In the genomic region with DNA sequence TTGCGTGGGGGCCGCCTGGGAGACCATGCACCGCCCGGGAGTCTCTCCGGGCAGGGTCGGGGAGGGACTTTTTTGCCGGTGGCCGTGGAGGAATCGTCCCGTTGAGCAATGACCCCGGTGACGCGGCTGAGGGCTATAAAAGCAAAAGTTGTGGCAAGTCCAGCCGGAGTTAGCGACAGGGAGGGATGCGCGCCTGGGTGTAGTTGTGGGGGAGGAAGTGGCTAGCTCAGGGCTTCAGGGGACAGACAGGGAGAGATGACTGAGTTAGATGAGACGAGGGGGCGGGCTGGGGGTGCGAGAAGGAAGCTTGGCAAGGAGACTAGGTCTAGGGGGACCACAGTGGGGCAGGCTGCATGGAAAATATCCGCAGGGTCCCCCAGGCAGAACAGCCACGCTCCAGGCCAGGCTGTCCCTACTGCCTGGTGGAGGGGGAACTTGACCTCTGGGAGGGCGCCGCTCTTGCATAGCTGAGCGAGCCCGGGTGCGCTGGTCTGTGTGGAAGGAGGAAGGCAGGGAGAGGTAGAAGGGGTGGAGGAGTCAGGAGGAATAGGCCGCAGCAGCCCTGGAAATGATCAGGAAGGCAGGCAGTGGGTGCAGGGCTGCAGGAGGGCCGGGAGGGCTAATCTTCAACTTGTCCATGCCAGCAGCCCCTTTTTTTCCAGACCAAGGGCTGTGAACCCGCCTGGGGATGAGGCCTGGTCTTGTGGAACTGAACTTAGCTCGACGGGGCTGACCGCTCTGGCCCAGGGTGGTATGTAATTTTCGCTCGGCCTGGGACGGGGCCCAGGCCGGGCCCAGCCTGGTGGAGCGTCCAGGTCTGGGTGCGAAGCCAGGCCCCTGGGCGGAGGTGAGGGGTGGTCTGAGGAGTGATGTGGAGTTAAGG, we compare ENCODE assay signal across 1 cellular context.
TF ChIP-seq lines count a peak whose summit lies in the region.

Gene NEAT1, plus strand, starts transcription at position 166 of the 883 bp plus-strand sequence.

TF ChIP-seq in K562, 482 proteins besides CTCF, POLR2A, EP300 and RAD21 (continued from another document and continues in another):
- TF ChIP-seq BRF2 (IDR thresholded peaks at IDR 0.05; ENCODE audit: borderline replicate concordance, insufficient read depth, insufficient read length) (no peak), CREM (IDR thresholded peaks at IDR 0.05; ENCODE audit: low read depth) (peak; percentile 88), XRCC3 (IDR thresholded peaks at IDR 0.05) (no peak), ZC3H4 (CRISPR knock-in tag; IDR thresholded peaks at IDR 0.05; ENCODE audit: borderline replicate concordance) (no peak), PCBP1 (IDR thresholded peaks at IDR 0.05; ENCODE audit: low read depth, low read length, poor library complexity, severe bottlenecking) (peak; percentile 99), ZNF24 (IDR thresholded peaks at IDR 0.05) (peak; percentile 54), RNF2 (IDR thresholded peaks at IDR 0.05) (peak; percentile 99), ZNF175 (CRISPR knock-in tag; IDR thresholded peaks at IDR 0.05; ENCODE audit: low read depth) (no peak; the same call in 1 of the 2 replicates), HSF4 (CRISPR knock-in tag; IDR thresholded peaks at IDR 0.05; ENCODE audit: borderline replicate concordance) (no peak), RBM25 (IDR thresholded peaks at IDR 0.05; ENCODE audit: low read depth, low read length, severe bottlenecking) (no peak), BHLHE40 (IDR thresholded peaks at IDR 0.05; ENCODE audit: low read length) (peak; percentile 84), KHSRP (IDR thresholded peaks at IDR 0.05) (no peak), DLX4 (CRISPR knock-in tag; IDR thresholded peaks at IDR 0.05) (peak; percentile 99), ZNF3 (CRISPR knock-in tag; IDR thresholded peaks at IDR 0.05) (peak; percentile 100), ZNF583 (CRISPR knock-in tag; IDR thresholded peaks at IDR 0.05) (peak; percentile 98), CHD1 (IDR thresholded peaks at IDR 0.05; ENCODE audit: low read length) (peak; percentile 99), ZNF12 (CRISPR knock-in tag; IDR thresholded peaks at IDR 0.05) (peak; percentile 77), ARNT (IDR thresholded peaks at IDR 0.05) (peak in 1 of 2 experiments; percentile 69; a peak in 2 of 4 replicates), TARDBP (IDR thresholded peaks at IDR 0.05) (peak; percentile 42; the same call in 1 of the 2 replicates), HDAC8 (tag; IDR thresholded peaks at IDR 0.05) (no peak; the same call in 1 of the 2 replicates), CBX5 (IDR thresholded peaks at IDR 0.05; ENCODE audit: borderline replicate concordance, low read depth) (0 out of 2 replicates have a peak, but pooled peaks have one; percentile 41), ILF3 (IDR thresholded peaks at IDR 0.05; ENCODE audit: borderline replicate concordance) (no peak), GABPB2 (CRISPR knock-in tag; conservative IDR thresholded peaks at IDR 0.05) (peak; percentile 100), TOE1 (IDR thresholded peaks at IDR 0.05; ENCODE audit: borderline replicate concordance) (peak; percentile 78; the same call in 1 of the 2 replicates), TOE1 (CRISPR knock-in tag; IDR thresholded peaks at IDR 0.05; ENCODE audit: borderline replicate concordance, low read depth) (0 out of 2 replicates have a peak, but pooled peaks have one; percentile 89), ZNF274 (IDR thresholded peaks at IDR 0.05; ENCODE audit: borderline replicate concordance, low read depth, low read length) (no peak), HNRNPL (IDR thresholded peaks at IDR 0.05; ENCODE audit: low read depth, low read length) (peak; percentile 92), ATF4 (CRISPR knock-in tag; IDR thresholded peaks at IDR 0.05) (peak; percentile 99), ZNF324 (CRISPR knock-in tag; IDR thresholded peaks at IDR 0.05) (peak; percentile 99), ZNF263 (CRISPR knock-in tag; IDR thresholded peaks at IDR 0.05; ENCODE audit: borderline replicate concordance) (peak; percentile 74; the same call in 1 of the 2 replicates), EWSR1 (IDR thresholded peaks at IDR 0.05; ENCODE audit: borderline replicate concordance, low read depth, partially characterized antibody) (no peak), MAFK (IDR thresholded peaks at IDR 0.05; ENCODE audit: low read length) (peak; percentile 71), MYBL2 (IDR thresholded peaks at IDR 0.05; ENCODE audit: low read depth) (no peak), MYBL2 (CRISPR knock-in tag; IDR thresholded peaks at IDR 0.05; ENCODE audit: borderline replicate concordance) (no peak), TAF1 (IDR thresholded peaks at IDR 0.05; ENCODE audit: control insufficient read depth, extremely low read depth, insufficient read depth, low read length, severe bottlenecking) (peak; percentile 99), MYC (IDR thresholded peaks at IDR 0.05; ENCODE audit: low read depth, low read length) (peak; percentile 59), MYC (CRISPR knock-in tag; IDR thresholded peaks at IDR 0.05; ENCODE audit: borderline replicate concordance, low read depth) (peak; percentile 100), ZC3H11A (IDR thresholded peaks at IDR 0.05; ENCODE audit: low read depth, low read length) (no peak), BCL6 (CRISPR knock-in tag; IDR thresholded peaks at IDR 0.05) (peak; percentile 92), ELF2 (CRISPR knock-in tag; IDR thresholded peaks at IDR 0.05) (peak; percentile 98), ZNF79 (CRISPR knock-in tag; IDR thresholded peaks at IDR 0.05; ENCODE audit: low read depth) (no peak; the same call in none of the 2 replicates), PYGO2 (tag; IDR thresholded peaks at IDR 0.05) (peak; percentile 45; the same call in 1 of the 2 replicates)
- TF ChIP-seq, protein P1, sequence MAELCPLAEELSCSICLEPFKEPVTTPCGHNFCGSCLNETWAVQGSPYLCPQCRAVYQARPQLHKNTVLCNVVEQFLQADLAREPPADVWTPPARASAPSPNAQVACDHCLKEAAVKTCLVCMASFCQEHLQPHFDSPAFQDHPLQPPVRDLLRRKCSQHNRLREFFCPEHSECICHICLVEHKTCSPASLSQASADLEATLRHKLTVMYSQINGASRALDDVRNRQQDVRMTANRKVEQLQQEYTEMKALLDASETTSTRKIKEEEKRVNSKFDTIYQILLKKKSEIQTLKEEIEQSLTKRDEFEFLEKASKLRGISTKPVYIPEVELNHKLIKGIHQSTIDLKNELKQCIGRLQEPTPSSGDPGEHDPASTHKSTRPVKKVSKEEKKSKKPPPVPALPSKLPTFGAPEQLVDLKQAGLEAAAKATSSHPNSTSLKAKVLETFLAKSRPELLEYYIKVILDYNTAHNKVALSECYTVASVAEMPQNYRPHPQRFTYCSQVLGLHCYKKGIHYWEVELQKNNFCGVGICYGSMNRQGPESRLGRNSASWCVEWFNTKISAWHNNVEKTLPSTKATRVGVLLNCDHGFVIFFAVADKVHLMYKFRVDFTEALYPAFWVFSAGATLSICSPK (IDR thresholded peaks at IDR 0.05; ENCODE audit: borderline replicate concordance) = 0 out of 2 replicates have a peak, but pooled peaks have one; percentile 57
- TF ChIP-seq, protein P2, sequence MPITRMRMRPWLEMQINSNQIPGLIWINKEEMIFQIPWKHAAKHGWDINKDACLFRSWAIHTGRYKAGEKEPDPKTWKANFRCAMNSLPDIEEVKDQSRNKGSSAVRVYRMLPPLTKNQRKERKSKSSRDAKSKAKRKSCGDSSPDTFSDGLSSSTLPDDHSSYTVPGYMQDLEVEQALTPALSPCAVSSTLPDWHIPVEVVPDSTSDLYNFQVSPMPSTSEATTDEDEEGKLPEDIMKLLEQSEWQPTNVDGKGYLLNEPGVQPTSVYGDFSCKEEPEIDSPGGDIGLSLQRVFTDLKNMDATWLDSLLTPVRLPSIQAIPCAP (CRISPR knock-in tag; IDR thresholded peaks at IDR 0.05; ENCODE audit: borderline replicate concordance) = peak; percentile 71; the same call in 1 of the 2 replicates
- TF ChIP-seq, protein P3, sequence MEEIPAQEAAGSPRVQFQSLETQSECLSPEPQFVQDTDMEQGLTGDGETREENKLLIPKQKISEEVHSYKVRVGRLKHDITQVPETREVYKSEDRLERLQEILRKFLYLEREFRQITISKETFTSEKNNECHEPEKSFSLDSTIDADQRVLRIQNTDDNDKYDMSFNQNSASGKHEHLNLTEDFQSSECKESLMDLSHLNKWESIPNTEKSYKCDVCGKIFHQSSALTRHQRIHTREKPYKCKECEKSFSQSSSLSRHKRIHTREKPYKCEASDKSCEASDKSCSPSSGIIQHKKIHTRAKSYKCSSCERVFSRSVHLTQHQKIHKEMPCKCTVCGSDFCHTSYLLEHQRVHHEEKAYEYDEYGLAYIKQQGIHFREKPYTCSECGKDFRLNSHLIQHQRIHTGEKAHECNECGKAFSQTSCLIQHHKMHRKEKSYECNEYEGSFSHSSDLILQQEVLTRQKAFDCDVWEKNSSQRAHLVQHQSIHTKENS (CRISPR knock-in tag; IDR thresholded peaks at IDR 0.05) = peak; percentile 100
- TF ChIP-seq, protein P4, sequence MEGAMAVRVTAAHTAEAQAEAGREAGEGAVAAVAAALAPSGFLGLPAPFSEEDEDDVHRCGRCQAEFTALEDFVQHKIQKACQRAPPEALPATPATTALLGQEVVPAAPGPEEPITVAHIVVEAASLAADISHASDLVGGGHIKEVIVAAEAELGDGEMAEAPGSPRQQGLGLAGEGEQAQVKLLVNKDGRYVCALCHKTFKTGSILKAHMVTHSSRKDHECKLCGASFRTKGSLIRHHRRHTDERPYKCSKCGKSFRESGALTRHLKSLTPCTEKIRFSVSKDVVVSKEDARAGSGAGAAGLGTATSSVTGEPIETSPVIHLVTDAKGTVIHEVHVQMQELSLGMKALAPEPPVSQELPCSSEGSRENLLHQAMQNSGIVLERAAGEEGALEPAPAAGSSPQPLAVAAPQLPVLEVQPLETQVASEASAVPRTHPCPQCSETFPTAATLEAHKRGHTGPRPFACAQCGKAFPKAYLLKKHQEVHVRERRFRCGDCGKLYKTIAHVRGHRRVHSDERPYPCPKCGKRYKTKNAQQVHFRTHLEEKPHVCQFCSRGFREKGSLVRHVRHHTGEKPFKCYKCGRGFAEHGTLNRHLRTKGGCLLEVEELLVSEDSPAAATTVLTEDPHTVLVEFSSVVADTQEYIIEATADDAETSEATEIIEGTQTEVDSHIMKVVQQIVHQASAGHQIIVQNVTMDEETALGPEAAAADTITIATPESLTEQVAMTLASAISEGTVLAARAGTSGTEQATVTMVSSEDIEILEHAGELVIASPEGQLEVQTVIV (CRISPR knock-in tag; IDR thresholded peaks at IDR 0.05; ENCODE audit: borderline replicate concordance) = peak; percentile 94
- TF ChIP-seq, protein P5, sequence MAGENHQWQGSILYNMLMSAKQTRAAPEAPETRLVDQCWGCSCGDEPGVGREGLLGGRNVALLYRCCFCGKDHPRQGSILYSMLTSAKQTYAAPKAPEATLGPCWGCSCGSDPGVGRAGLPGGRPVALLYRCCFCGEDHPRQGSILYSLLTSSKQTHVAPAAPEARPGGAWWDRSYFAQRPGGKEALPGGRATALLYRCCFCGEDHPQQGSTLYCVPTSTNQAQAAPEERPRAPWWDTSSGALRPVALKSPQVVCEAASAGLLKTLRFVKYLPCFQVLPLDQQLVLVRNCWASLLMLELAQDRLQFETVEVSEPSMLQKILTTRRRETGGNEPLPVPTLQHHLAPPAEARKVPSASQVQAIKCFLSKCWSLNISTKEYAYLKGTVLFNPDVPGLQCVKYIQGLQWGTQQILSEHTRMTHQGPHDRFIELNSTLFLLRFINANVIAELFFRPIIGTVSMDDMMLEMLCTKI (IDR thresholded peaks at IDR 0.05; ENCODE audit: partially characterized antibody) = no peak
- TF ChIP-seq, protein P6, sequence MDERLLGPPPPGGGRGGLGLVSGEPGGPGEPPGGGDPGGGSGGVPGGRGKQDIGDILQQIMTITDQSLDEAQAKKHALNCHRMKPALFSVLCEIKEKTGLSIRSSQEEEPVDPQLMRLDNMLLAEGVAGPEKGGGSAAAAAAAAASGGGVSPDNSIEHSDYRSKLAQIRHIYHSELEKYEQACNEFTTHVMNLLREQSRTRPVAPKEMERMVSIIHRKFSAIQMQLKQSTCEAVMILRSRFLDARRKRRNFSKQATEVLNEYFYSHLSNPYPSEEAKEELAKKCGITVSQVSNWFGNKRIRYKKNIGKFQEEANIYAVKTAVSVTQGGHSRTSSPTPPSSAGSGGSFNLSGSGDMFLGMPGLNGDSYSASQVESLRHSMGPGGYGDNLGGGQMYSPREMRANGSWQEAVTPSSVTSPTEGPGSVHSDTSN (CRISPR knock-in tag; IDR thresholded peaks at IDR 0.05; ENCODE audit: low read depth) = 0 out of 2 replicates have a peak, but pooled peaks have one; percentile 10
- TF ChIP-seq, protein P6 (tag; conservative IDR thresholded peaks at IDR 0.05; ENCODE audit: low read depth) = 0 out of 2 replicates have a peak, but pooled peaks have one; percentile 40
